In the genomic region with DNA sequence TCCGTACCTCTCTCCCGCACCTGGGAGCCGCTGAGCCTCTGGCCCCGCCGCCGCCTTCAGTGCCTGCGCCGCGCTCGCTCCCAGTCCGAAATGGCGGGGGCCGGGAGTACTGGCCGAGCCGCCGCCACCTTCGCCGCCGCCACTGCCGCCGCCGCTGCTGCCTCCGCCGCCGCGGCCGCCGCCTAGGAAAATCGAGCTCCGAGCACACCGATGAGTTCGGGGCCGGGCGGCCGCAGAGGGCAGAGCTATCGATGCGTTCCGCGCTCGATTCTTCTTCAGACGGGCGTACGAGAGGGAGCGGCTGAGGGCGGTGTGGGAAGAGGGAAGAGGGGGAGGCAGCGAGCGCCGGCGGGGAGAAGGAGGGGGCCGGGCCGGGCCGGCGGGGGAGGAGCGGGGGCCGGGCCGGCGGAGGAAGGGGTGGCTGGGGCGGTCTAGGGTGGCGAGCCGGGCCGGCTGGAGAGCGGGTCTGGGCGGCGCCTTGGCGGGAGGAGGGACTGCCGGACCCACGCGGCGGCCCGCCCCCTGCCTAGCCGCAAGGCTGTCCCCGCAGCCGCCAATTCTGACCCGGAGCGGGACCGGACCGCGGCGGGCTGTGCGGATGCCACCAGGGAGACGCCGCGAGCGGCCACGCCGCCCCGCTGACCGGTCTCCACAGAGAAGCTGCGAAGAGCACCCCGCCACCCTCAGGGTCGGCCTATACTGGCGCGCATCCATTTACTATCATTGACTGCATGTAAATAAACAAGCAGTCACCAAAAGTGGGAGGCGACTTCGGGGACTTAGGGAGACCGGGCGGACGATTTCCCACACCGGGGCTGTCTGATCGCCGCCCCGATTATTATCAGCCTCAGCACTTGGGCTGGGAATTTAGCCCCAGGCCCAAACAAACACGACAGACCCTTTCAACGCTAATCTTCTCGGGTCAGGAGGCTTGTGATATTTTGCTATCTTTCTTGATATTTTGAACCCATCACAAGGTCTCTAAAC, we compare ENCODE assay signal across 8 cellular contexts. TPM values are rescaled to one million over a fixed set of nuclear protein-coding genes. Genes with fewer than 3 reads are reported as not detected.
DNase-seq lines count a peak whose midpoint lies in the region; ATAC-seq and TF ChIP-seq lines count a peak whose summit lies in the region.

TSS of gene KRAS (minus strand) at position 186 of the 987 bp plus-strand sequence.

- H3K4me2 ChIP-seq in DOHH2 (ENCODE audit: low read length) = peak within 1 kb of the TSS; percentile 97
- H3K4me2 ChIP-seq in GM23338 = peak within 1 kb of the TSS; percentile 93

- H3K4me1 ChIP-seq in DOHH2 (ENCODE audit: control insufficient read depth, low read length) = peaks cover 42% of the 10 kb centered on the region
- H3K4me1 ChIP-seq in GM23338 (ENCODE audit: insufficient read depth) = peaks cover 6% of the 10 kb centered on the region

- DNase-seq in GM23338 (ENCODE audit: low spot score) (peak; percentile 99), Kasumi-1 (lab: John Stamatoyannopoulos, UW) (peak; percentile 95 to 96), RPMI7951 (ENCODE audit: low read depth) (peak; percentile 95), fibroblast of gingiva (ENCODE audit: low read depth) (peak; percentile 99), naive B cell (peak; percentile 87)
- peak; percentile 89 for DNase-seq in activated T-helper 1 cell treated with anti-CD3 and anti-CD28 coated beads, Interleukin-12 subunit alpha, Interleukin-12 subunit beta, Interleukin-2, Interleukin-4 antibody, amounts not matched to agents 30 ng/mL and 10 ng/mL and 1 ng/mL, durations not matched to agents 14 hours and 24 hours and 36 hours (ENCODE audit: low spot score)
- DNase-seq in stimulated activated effector memory CD8-positive, alpha-beta T cell treated with anti-CD3 and anti-CD28 coated beads, Interleukin-12 subunit alpha, Interleukin-12 subunit beta, amount 100 ng/mL, for 72 hours (ENCODE audit: low spot score in 2 of 2) = peak; percentile 82 to 94

- H3K4me3 Mint-ChIP-seq in GM23338 (peak within 1 kb of the TSS; percentile 95), naive B cell (peak within 1 kb of the TSS; percentile 73 to 97 (median 92))
- H3K4me3 Mint-ChIP-seq in activated T-helper 1 cell treated with anti-CD3 and anti-CD28 coated beads, Interleukin-12 subunit alpha, Interleukin-12 subunit beta, Interleukin-2, Interleukin-4 antibody, amounts not matched to agents 30 ng/mL and 10 ng/mL and 1 ng/mL, durations not matched to agents 14 hours and 24 hours and 36 hours = peak within 1 kb of the TSS; percentile 90
- peak within 1 kb of the TSS; percentile 83 for H3K4me3 Mint-ChIP-seq in stimulated activated effector memory CD8-positive, alpha-beta T cell treated with anti-CD3 and anti-CD28 coated beads, Interleukin-12 subunit alpha, Interleukin-12 subunit beta, amount 100 ng/mL, for 72 hours

- no peaks in the 10 kb centered on the region for H3K9me3 Mint-ChIP-seq in GM23338
- H3K9me3 Mint-ChIP-seq in activated T-helper 1 cell treated with anti-CD3 and anti-CD28 coated beads, Interleukin-12 subunit alpha, Interleukin-12 subunit beta, Interleukin-2, Interleukin-4 antibody, amounts not matched to agents 30 ng/mL and 10 ng/mL and 1 ng/mL, durations not matched to agents 14 hours and 24 hours and 36 hours = no peaks in the 10 kb centered on the region
- no peaks in the 10 kb centered on the region for H3K9me3 Mint-ChIP-seq in naive B cell
- no peaks in the 10 kb centered on the region for H3K9me3 Mint-ChIP-seq in stimulated activated effector memory CD8-positive, alpha-beta T cell treated with anti-CD3 and anti-CD28 coated beads, Interleukin-12 subunit alpha, Interleukin-12 subunit beta, amount 100 ng/mL, for 72 hours

- H3K27ac ChIP-seq in DOHH2 (ENCODE audit: low read depth, low read length) (peak within 1 kb of the TSS; percentile 26), GM23338 (ENCODE audit: low read depth) (peak within 1 kb of the TSS; percentile 79; the same call in 1 of the 2 replicates)

- intact Hi-C loops in activated T-helper 1 cell treated with anti-CD3 and anti-CD28 coated beads, Interleukin-12 subunit alpha, Interleukin-12 subunit beta, Interleukin-2, Interleukin-4 antibody, amounts not matched to agents 30 ng/mL and 10 ng/mL and 1 ng/mL, durations not matched to agents 14 hours and 24 hours and 36 hours (cut with micrococcal nuclease) = loop anchor here (1.0 to 10.0 kb wide), 10 partner anchors 10 to 1994 kb away; partner anchors contain the start of genes DNAI7, ETFRF1 and STK38L

- peak within 1 kb of the TSS; percentile 88 for H2AFZ ChIP-seq in GM23338

- peak within 1 kb of the TSS; percentile 98 for H3K4me3 ChIP-seq in DOHH2 (ENCODE audit: low read length)
- peak within 1 kb of the TSS; percentile 98 for H3K4me3 ChIP-seq in GM23338

- H3K27me3 ChIP-seq in DOHH2 (ENCODE audit: control insufficient read depth, low read length) = no peaks in the 10 kb centered on the region
- H3K27me3 ChIP-seq in GM23338 (ENCODE audit: insufficient read depth) = peaks cover 13% of the 10 kb centered on the region; the same call in 1 of the 2 replicates

- ATAC-seq in GM23338 = peak; percentile 88
- ATAC-seq in naive B cell (ENCODE audit: low read depth in 2 of 2) = peak; percentile 74 to 78
- ATAC-seq in stimulated activated effector memory CD8-positive, alpha-beta T cell treated with anti-CD3 and anti-CD28 coated beads, Interleukin-12 subunit alpha, Interleukin-12 subunit beta, amount 100 ng/mL, for 72 hours = peak; percentile 92

- H3K27ac Mint-ChIP-seq in GM23338 (peak within 1 kb of the TSS; percentile 90), naive B cell (peak within 1 kb of the TSS; percentile 91 to 98 (median 96))
- peak within 1 kb of the TSS; percentile 96 for H3K27ac Mint-ChIP-seq in activated T-helper 1 cell treated with anti-CD3 and anti-CD28 coated beads, Interleukin-12 subunit alpha, Interleukin-12 subunit beta, Interleukin-2, Interleukin-4 antibody, amounts not matched to agents 30 ng/mL and 10 ng/mL and 1 ng/mL, durations not matched to agents 14 hours and 24 hours and 36 hours
- peak within 1 kb of the TSS; percentile 89 for H3K27ac Mint-ChIP-seq in stimulated activated effector memory CD8-positive, alpha-beta T cell treated with anti-CD3 and anti-CD28 coated beads, Interleukin-12 subunit alpha, Interleukin-12 subunit beta, amount 100 ng/mL, for 72 hours

- peaks cover 8% of the 10 kb centered on the region; the same call in 2 of the 3 replicates for H3K36me3 Mint-ChIP-seq in GM23338 (ENCODE audit: low read depth)
- H3K36me3 Mint-ChIP-seq in activated T-helper 1 cell treated with anti-CD3 and anti-CD28 coated beads, Interleukin-12 subunit alpha, Interleukin-12 subunit beta, Interleukin-2, Interleukin-4 antibody, amounts not matched to agents 30 ng/mL and 10 ng/mL and 1 ng/mL, durations not matched to agents 14 hours and 24 hours and 36 hours (ENCODE audit: low read depth) = peaks cover 11% of the 10 kb centered on the region
- H3K36me3 Mint-ChIP-seq in naive B cell = no peaks in the 10 kb centered on the region
- peaks cover 35% of the 10 kb centered on the region for H3K36me3 Mint-ChIP-seq in stimulated activated effector memory CD8-positive, alpha-beta T cell treated with anti-CD3 and anti-CD28 coated beads, Interleukin-12 subunit alpha, Interleukin-12 subunit beta, amount 100 ng/mL, for 72 hours

- H3K79me2 ChIP-seq in DOHH2 (ENCODE audit: control insufficient read depth, low read length) (peaks cover 40% of the 10 kb centered on the region), GM23338 (replicated peaks; ENCODE audit: insufficient read depth) (peaks cover 42% of the 10 kb centered on the region)

- H3K4me1 Mint-ChIP-seq in GM23338 (peaks cover 26% of the 10 kb centered on the region), naive B cell (peaks cover 25 to 56% (median 37%) of the 10 kb centered on the region in 3 donors)
- H3K4me1 Mint-ChIP-seq in activated T-helper 1 cell treated with anti-CD3 and anti-CD28 coated beads, Interleukin-12 subunit alpha, Interleukin-12 subunit beta, Interleukin-2, Interleukin-4 antibody, amounts not matched to agents 30 ng/mL and 10 ng/mL and 1 ng/mL, durations not matched to agents 14 hours and 24 hours and 36 hours (ENCODE audit: low read depth) = peaks cover 45% of the 10 kb centered on the region
- H3K4me1 Mint-ChIP-seq in stimulated activated effector memory CD8-positive, alpha-beta T cell treated with anti-CD3 and anti-CD28 coated beads, Interleukin-12 subunit alpha, Interleukin-12 subunit beta, amount 100 ng/mL, for 72 hours = peaks cover 25% of the 10 kb centered on the region

- no peak for TF ChIP-seq CTCF in DOHH2 (IDR thresholded peaks at IDR 0.05; ENCODE audit: low read depth, low read length, poor library complexity, severe bottlenecking)
- no peak for TF ChIP-seq CTCF in GM23338 (conservative IDR thresholded peaks at IDR 0.05; ENCODE audit: low read depth in 2 of 2)

- no peaks in the 10 kb centered on the region for H3K9me3 ChIP-seq in DOHH2 (ENCODE audit: control insufficient read depth, insufficient read depth, low read length)

- H3F3A ChIP-seq in DOHH2 (ENCODE audit: control insufficient read depth, insufficient read depth) (peaks cover 5% of the 10 kb centered on the region), GM23338 (replicated peaks; ENCODE audit: low read depth) (no peaks in the 10 kb centered on the region)

- no peaks in the 10 kb centered on the region for H3K9me2 ChIP-seq in DOHH2 (replicated peaks; ENCODE audit: control insufficient read depth, low read length)
- H3K9me2 ChIP-seq in GM23338 (ENCODE audit: insufficient read depth) = no peaks in the 10 kb centered on the region

- H3K36me3 ChIP-seq in DOHH2 (ENCODE audit: control insufficient read depth, low read length) = peaks cover 5% of the 10 kb centered on the region
- H3K36me3 ChIP-seq in GM23338 (ENCODE audit: insufficient read depth) = no peaks in the 10 kb centered on the region

- no peaks in the 10 kb centered on the region for H4K20me1 ChIP-seq in DOHH2 (ENCODE audit: control insufficient read depth, insufficient read depth, low read depth, low read length)
- peaks cover 25% of the 10 kb centered on the region for H4K20me1 ChIP-seq in GM23338 (replicated peaks; ENCODE audit: insufficient read depth)

- H3K27me3 Mint-ChIP-seq in GM23338 (ENCODE audit: insufficient read depth, low read depth, poor library complexity) (peaks cover 4% of the 10 kb centered on the region), naive B cell (no peaks in the 10 kb centered on the region)
- H3K27me3 Mint-ChIP-seq in activated T-helper 1 cell treated with anti-CD3 and anti-CD28 coated beads, Interleukin-12 subunit alpha, Interleukin-12 subunit beta, Interleukin-2, Interleukin-4 antibody, amounts not matched to agents 30 ng/mL and 10 ng/mL and 1 ng/mL, durations not matched to agents 14 hours and 24 hours and 36 hours (ENCODE audit: insufficient read depth) = peaks cover 10% of the 10 kb centered on the region

RNA-seq across cellular contexts. Expression of gene KRAS, which starts in this region (rescaled TPM):
- total RNA-seq in GM23338 (2014; rRNA removed; shearing (Covaris generic)) = 51.0 and 54.7 TPM in 2 replicates
- 101 and 131 TPM in 2 replicates for polyA plus RNA-seq in GM23338 (2016; fragmentation: Nextera tagmentation; extraction: Ambion mirVana)
- total RNA-seq in RPMI7951 (2014; rRNA removed; shearing (Covaris generic)) = 7.4 and 8.9 TPM in 2 replicates
- 43.1 and 43.3 TPM in 2 replicates for total RNA-seq in activated T-helper 1 cell treated with anti-CD3 and anti-CD28 coated beads, Interleukin-12 subunit alpha, Interleukin-12 subunit beta, Interleukin-2, Interleukin-4 antibody, amounts not matched to agents 30 ng/mL and 10 ng/mL and 1 ng/mL, durations not matched to agents 14 hours and 24 hours and 36 hours
- polyA plus RNA-seq in naive B cell (ENCODE audit: low read depth in 6 of 6) = 10 to 100 TPM; 13.5 to 27.8 (median 25.7) TPM

Comparison
In these comparisons a context has a peak if more than half of its experiments do, and no peak if none do; other contexts are left out.
1. Peak in every context shown above with its lines: DNase-seq, ATAC-seq, H3K4me3 ChIP-seq and H3K27ac ChIP-seq.